In the genomic region with DNA sequence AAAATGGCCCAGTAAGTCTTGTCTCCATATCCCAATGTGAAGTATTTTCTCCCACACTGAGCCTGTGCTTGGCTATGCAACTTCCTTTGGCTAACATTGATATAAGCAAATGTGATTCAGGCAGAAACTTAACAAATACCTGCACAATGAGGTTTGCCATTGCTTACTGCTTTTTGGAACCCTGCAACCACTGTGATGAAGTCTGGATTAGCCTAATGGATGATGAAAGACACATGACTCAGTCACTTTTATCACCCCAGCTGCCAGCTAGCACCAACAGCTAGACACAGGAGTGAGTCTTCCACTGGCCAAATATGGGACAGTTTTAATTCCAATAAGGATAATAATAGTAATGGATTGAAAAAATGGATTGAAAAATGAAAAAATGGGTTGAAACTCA, we compare ENCODE assay signal across 23 cellular contexts.
DNase-seq lines count a peak whose midpoint lies in the region; ATAC-seq, FAIRE-seq and TF ChIP-seq lines count a peak whose summit lies in the region.
"Had no signal": no experiment of that assay in that cellular context is flagged by ENCODE, and none has a peak within 500 bp of the region (broad histone marks: within the 10 kb centered on the region; RNA-seq: fewer than 3 reads in every experiment).

No MANE protein-coding gene starts in this region.

- POLR2A ChIA-PET in Caco-2 (lab: Charles Lee): no interaction called here

- no peaks in the 10 kb centered on the region for H3K4me1 Mint-ChIP-seq in Caco-2 (ENCODE audit: low read depth, unreplicated experiment)
- H3K4me1 Mint-ChIP-seq: CD8-positive, alpha-beta memory T cell had no signal

- H3K36me3 Mint-ChIP-seq in Caco-2 (ENCODE audit: insufficient read depth, unreplicated experiment): no peaks in the 10 kb centered on the region
- H3K36me3 Mint-ChIP-seq: CD8-positive, alpha-beta memory T cell had no signal

- TF ChIP-seq POLR2A in heart left ventricle (IDR thresholded peaks at IDR 0.05): no peak

- H3K4me3 ChIP-seq in heart left ventricle (no peak overlapping the region), Caco-2 (ENCODE audit: low read depth, low read length) (no peak overlapping the region)
- H3K4me3 ChIP-seq: A549; BLaER1 treated with 17β-estradiol and CSF1 and Interleukin-3, amounts not matched to agents 10 nM and 100 nM; GM12878; GM23248 had no signal

- peak in 3 of 4 donors; percentile 28 to 68 (median 61) for ATAC-seq in heart left ventricle
- ATAC-seq in left cardiac atrium: no peak
- ATAC-seq in GM18502 (IDR thresholded peaks at IDR 0.05; ENCODE audit: poor library complexity, unreplicated experiment): no peak
- ATAC-seq: A549, GM12878 had no signal

- TF ChIP-seq CTCF in heart left ventricle (IDR thresholded peaks at IDR 0.05) (no peak), Caco-2 (IDR thresholded peaks at IDR 0.05; ENCODE audit: insufficient read depth in 1 of 2, low read depth in 1 of 2, low read length in 1 of 2, severe bottlenecking in 1 of 2, unreplicated experiment in 1 of 2) (no peak)

- BruUV-seq in Caco-2 (replicated peaks; lab: Mats Ljungman, UMichigan): no TSS peak

- H3K9me3 Mint-ChIP-seq in Caco-2 (ENCODE audit: unreplicated experiment): no peaks in the 10 kb centered on the region

- H3K27me3 ChIP-seq in heart left ventricle: no peaks in the 10 kb centered on the region
- H3K27me3 ChIP-seq in Caco-2 (replicated peaks; ENCODE audit: control insufficient read depth, insufficient read depth, low read length): no peaks in the 10 kb centered on the region
- H3K27me3 ChIP-seq: BLaER1 treated with 17β-estradiol and CSF1 and Interleukin-3, amounts not matched to agents 10 nM and 100 nM had no signal

- peak overlapping the region in 8 of 12 donors; percentile 9 to 68 (median 57) for H3K27ac ChIP-seq in heart left ventricle
- no peak overlapping the region for H3K27ac ChIP-seq in epithelial cell of prostate
- H3K27ac ChIP-seq: A549; BLaER1 treated with 17β-estradiol and CSF1 and Interleukin-3, amounts not matched to agents 10 nM and 100 nM; GM23248; KMS-11 had no signal

- DNase-seq in heart left ventricle (no peak), left cardiac atrium (no peak), RKO (ENCODE audit: low spot score) (peak; percentile 57), epithelial cell of prostate (ENCODE audit: low read depth, low spot score) (peak; percentile 0), urothelium cell line (ENCODE audit: low spot score) (peak; percentile 1), cerebellar nuclear complex (lab: John Stamatoyannopoulos, UW) (no peak), Caco-2 (no peak)
- DNase-seq: CD8-positive, alpha-beta memory T cell; DMS79 treated with DMSO at 0.1 percent for 48 hours; GDM1; GM23248; MM.1S; NCI-H1092 treated with DMSO at 0.1 percent for 48 hours; NCI-H187; NCI-H446; NCI-H69; OCI-M1; RPMI8226 had no signal

- intact Hi-C loops in heart left ventricle (cut with DNase I): loop anchor here in 1 of 10 donors (10.0 kb wide), 1 partner anchor 97 kb away; no protein-coding TSS in a partner anchor
- intact Hi-C loops in left cardiac atrium (cut with DNase I): no loop called here
- intact Hi-C loops in Caco-2 (cut with micrococcal nuclease; ENCODE audit: unreplicated experiment): no loop called here

- CTCF ChIA-PET in Caco-2 (lab: Charles Lee): no interaction called here

- H3K36me3 ChIP-seq in heart left ventricle (no peaks in the 10 kb centered on the region), Caco-2 (ENCODE audit: control insufficient read depth, insufficient read depth, low read length) (no peaks in the 10 kb centered on the region)
- H3K36me3 ChIP-seq: BLaER1 treated with 17β-estradiol and CSF1 and Interleukin-3, amounts not matched to agents 10 nM and 100 nM had no signal

- H3K27me3 Mint-ChIP-seq in Caco-2 (ENCODE audit: insufficient read depth, unreplicated experiment): peaks cover 4% of the 10 kb centered on the region
- H3K27me3 Mint-ChIP-seq: CD8-positive, alpha-beta memory T cell had no signal

- peaks cover 0 to 8% (median 2%) of the 10 kb centered on the region in 12 donors for H3K4me1 ChIP-seq in heart left ventricle
- no peaks in the 10 kb centered on the region for H3K4me1 ChIP-seq in Caco-2
- H3K4me1 ChIP-seq: A549; BLaER1 treated with 17β-estradiol and CSF1 and Interleukin-3, amounts not matched to agents 10 nM and 100 nM had no signal

- no peaks in the 10 kb centered on the region for H3K9me3 ChIP-seq in heart left ventricle
- H3K9me3 ChIP-seq in Caco-2: no peaks in the 10 kb centered on the region
- H3K9me3 ChIP-seq: A549; BLaER1 treated with 17β-estradiol and CSF1 and Interleukin-3, amounts not matched to agents 10 nM and 100 nM had no signal

- no peak for FAIRE-seq in urothelium cell line (lab: Jason Lieb, UNC)
- FAIRE-seq: A549 had no signal

- H3K27ac Mint-ChIP-seq in Caco-2 (ENCODE audit: unreplicated experiment): no peak overlapping the region
- H3K27ac Mint-ChIP-seq: CD8-positive, alpha-beta memory T cell had no signal

- H3K4me3 Mint-ChIP-seq in Caco-2 (ENCODE audit: unreplicated experiment): no peak overlapping the region
- H3K4me3 Mint-ChIP-seq: CD8-positive, alpha-beta memory T cell had no signal

Comparison
In these comparisons a context has a peak if more than half of its experiments do, and no peak if none do; other contexts are left out.
1. ATAC-seq: peak in heart left ventricle (3 of 4); none in left cardiac atrium (0 of 2) and GM18502 (single experiment).
2. DNase-seq: peak in RKO (single experiment), epithelial cell of prostate (single experiment) and urothelium cell line (single experiment); none in heart left ventricle (0 of 5), left cardiac atrium (single experiment), cerebellar nuclear complex (0 of 2) and Caco-2 (0 of 2).